1 cellular context compared by ENCODE assay signal in genomic region chr9:5532301-5532700, GRCh38.
TF ChIP-seq lines count a peak whose summit lies in the region.

No MANE protein-coding gene starts in this region.

TF ChIP-seq in GM23338, 12 proteins besides CTCF, POLR2A, EP300 and RAD21 (continued from another document):
- TF ChIP-seq POLR2AphosphoS5 (IDR thresholded peaks at IDR 0.05; ENCODE audit: low read depth) = no peak
- TF ChIP-seq EZH2phosphoT487 (IDR thresholded peaks at IDR 0.05; ENCODE audit: unreplicated experiment) = no peak
- no peak for TF ChIP-seq CREB1 (CRISPR knock-in tag; IDR thresholded peaks at IDR 0.05; ENCODE audit: low read depth)
- TF ChIP-seq NANOG (IDR thresholded peaks at IDR 0.05; ENCODE audit: borderline replicate concordance) = no peak
- no peak for TF ChIP-seq EZH2 (IDR thresholded peaks at IDR 0.05; ENCODE audit: low read depth, unreplicated experiment)
- no peak for TF ChIP-seq JUNB (IDR thresholded peaks at IDR 0.05; ENCODE audit: unreplicated experiment)
